ENCODE assay signal across 13 cellular contexts in the genomic region with DNA sequence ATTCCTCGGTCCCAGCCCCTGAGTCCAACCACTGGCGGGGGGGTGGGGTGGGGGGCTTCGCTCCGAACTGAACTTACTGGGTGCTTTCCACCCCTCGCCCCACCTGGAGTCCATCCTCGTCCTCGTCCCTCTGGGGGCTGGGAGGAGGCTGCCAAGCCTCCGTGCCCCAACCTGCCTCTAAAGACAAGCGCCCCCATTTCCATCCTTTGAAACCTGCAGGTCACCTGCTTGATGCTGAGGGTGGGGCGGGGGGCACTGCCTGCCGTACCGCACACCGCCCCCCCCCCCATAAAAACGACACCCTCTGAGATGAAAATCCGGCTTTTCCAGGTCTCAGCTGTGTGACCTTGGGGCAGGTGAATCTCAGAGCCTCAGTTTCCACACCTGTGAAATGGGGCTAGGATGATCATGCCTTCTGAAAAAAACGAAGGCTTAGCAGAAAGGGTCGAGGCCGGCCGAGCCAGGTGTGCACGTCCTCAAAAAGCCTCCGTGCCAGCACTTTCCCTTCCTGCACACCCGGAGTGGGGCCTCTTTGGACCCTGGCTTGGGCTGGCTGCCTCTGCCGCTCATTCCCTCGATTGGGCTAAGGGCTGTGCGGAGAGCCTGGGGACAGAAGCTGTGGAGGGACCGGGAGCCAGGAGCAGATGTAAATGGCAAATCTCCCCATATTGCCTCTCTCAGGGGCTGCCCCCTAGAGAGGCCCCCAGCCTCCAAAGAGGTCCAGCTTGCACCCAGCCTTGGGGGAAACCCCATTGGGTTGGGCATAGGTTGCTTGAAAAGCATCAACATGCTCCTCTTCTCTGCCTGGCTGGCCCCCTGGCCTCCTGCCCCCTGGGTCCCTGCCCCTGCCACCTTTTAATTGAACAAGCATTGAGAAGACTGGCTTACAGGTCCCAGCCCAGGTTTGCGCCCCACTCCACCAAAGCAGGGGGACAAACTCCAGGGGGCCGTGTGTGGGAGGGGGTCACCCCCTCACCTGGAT. TPM values are rescaled to one million over a fixed set of nuclear protein-coding genes. Genes with fewer than 3 reads are reported as not detected.
A peak's percentile ranks its signal among the peaks of the same experiment; 100 is the strongest.
DNase-seq lines count a peak whose midpoint lies in the region; ATAC-seq and TF ChIP-seq lines count a peak whose summit lies in the region.
"Had no signal": no experiment of that assay in that cellular context is flagged by ENCODE, and none has a peak within 500 bp of the region (broad histone marks: within the 10 kb centered on the region; RNA-seq: fewer than 3 reads in every experiment).

No MANE protein-coding gene starts in this region.

- H3K27ac Mint-ChIP-seq in progenitor cell of endocrine pancreas: peak overlapping the region; percentile 37

- H3K4me2 ChIP-seq in PC-3 (ENCODE audit: low read length): no peak overlapping the region

- H3K27ac ChIP-seq in WERI-Rb-1 (peak overlapping the region; percentile 94), PC-3 (ENCODE audit: low read length) (no peak overlapping the region)
- H3K27ac ChIP-seq: HL-60 had no signal

- CTCF ChIA-PET in PC-3 (lab: Charles Lee): no interaction called here

- no peaks in the 10 kb centered on the region for H3F3A ChIP-seq in PC-3 (ENCODE audit: low read length, unreplicated experiment)

- peak overlapping the region; percentile 64 for H3K4me3 ChIP-seq in WERI-Rb-1 (ENCODE audit: low read depth, low read length)
- H3K4me3 ChIP-seq in iPS-11a (ENCODE audit: low read depth, low read length): peak overlapping the region; percentile 41
- no peak overlapping the region for H3K4me3 ChIP-seq in PC-3 (ENCODE audit: low read length)

- peak overlapping the region; percentile 64 for H3K4me3 Mint-ChIP-seq in progenitor cell of endocrine pancreas (ENCODE audit: low read depth)

- H3K9me3 Mint-ChIP-seq in progenitor cell of endocrine pancreas (ENCODE audit: low read depth): no peaks in the 10 kb centered on the region

- no peak for DNase-seq in WERI-Rb-1
- peak; percentile 8 for DNase-seq in progenitor cell of endocrine pancreas (ENCODE audit: low spot score, unreplicated experiment)
- DNase-seq in PC-3: no peak
- no peak for DNase-seq in GOT3 (lab: John Stamatoyannopoulos, UW)
- DNase-seq in GM10266 (ENCODE audit: extremely low spot score): no peak
- DNase-seq: hippocampal formation; NCI-H187 treated with DMSO at 0.1 percent for 48 hours; SHP77; stimulated activated CD8-positive, alpha-beta memory T cell treated with anti-CD3 and anti-CD28 coated beads, Interleukin-4, amount 100 ng/mL, for 48 hours had no signal

- H2AFZ ChIP-seq in PC-3 (ENCODE audit: low read length): no peak overlapping the region

- no peaks in the 10 kb centered on the region for H3K27me3 ChIP-seq in WERI-Rb-1 (ENCODE audit: insufficient read depth, low read depth, severe bottlenecking)
- H3K27me3 ChIP-seq in PC-3 (ENCODE audit: low read length): peaks cover 66% of the 10 kb centered on the region

- H3K9me2 ChIP-seq in PC-3 (replicated peaks; ENCODE audit: low read length): no peaks in the 10 kb centered on the region

- H3K36me3 Mint-ChIP-seq in progenitor cell of endocrine pancreas (ENCODE audit: insufficient read depth): no peaks in the 10 kb centered on the region

- ATAC-seq in PC-3: no peak
- no peak for ATAC-seq in HG02973 (IDR thresholded peaks at IDR 0.05; ENCODE audit: unreplicated experiment)

- H3K79me2 ChIP-seq in PC-3 (ENCODE audit: low read length): no peaks in the 10 kb centered on the region

- no peaks in the 10 kb centered on the region for H3K36me3 ChIP-seq in ES-I3 (ENCODE audit: insufficient read depth, low read length)
- H3K36me3 ChIP-seq in WERI-Rb-1: peaks cover 13% of the 10 kb centered on the region
- no peaks in the 10 kb centered on the region for H3K36me3 ChIP-seq in PC-3 (ENCODE audit: low read depth, low read length)

- H3K4me1 Mint-ChIP-seq in progenitor cell of endocrine pancreas (ENCODE audit: low read depth): peaks cover 4% of the 10 kb centered on the region

- H3K9ac ChIP-seq in ES-I3 (ENCODE audit: low read depth, low read length): peak overlapping the region; percentile 71; the same call in 1 of the 2 replicates
- no peak overlapping the region for H3K9ac ChIP-seq in PC-3 (ENCODE audit: low read length)

- H3K9me3 ChIP-seq in ES-I3 (ENCODE audit: control insufficient read depth, insufficient read depth, low read length) (no peaks in the 10 kb centered on the region), WERI-Rb-1 (ENCODE audit: severe bottlenecking) (no peaks in the 10 kb centered on the region), PC-3 (ENCODE audit: low read length) (no peaks in the 10 kb centered on the region)

- peaks cover 13% of the 10 kb centered on the region for H3K27me3 Mint-ChIP-seq in progenitor cell of endocrine pancreas

- intact Hi-C loops in PC-3 (cut with micrococcal nuclease): no loop called here

- TF ChIP-seq CTCF in WERI-Rb-1 (IDR thresholded peaks at IDR 0.05; ENCODE audit: low read depth, low read length): no peak
- TF ChIP-seq CTCF in progenitor cell of endocrine pancreas (IDR thresholded peaks at IDR 0.05; ENCODE audit: unreplicated experiment): no peak
- TF ChIP-seq CTCF in PC-3 (conservative IDR thresholded peaks at IDR 0.05; ENCODE audit: low read depth, low read length): no peak
- no peak for TF ChIP-seq CTCF in GM10266 (IDR thresholded peaks at IDR 0.05; ENCODE audit: control insufficient read depth, insufficient read depth, low read depth, missing control alignments)

- H3K4me1 ChIP-seq in ES-I3 (ENCODE audit: insufficient read depth, low read length) (peaks cover 6% of the 10 kb centered on the region; the same call in 1 of the 2 replicates), PC-3 (ENCODE audit: insufficient read depth, low read length) (0 out of 2 replicates have a peak, but pooled peaks cover 5% of the 10 kb centered on the region)

- H4K20me1 ChIP-seq in PC-3 (ENCODE audit: low read length): no peaks in the 10 kb centered on the region

- BruUV-seq in PC-3 (replicated peaks; lab: Mats Ljungman, UMichigan): no TSS peak

- POLR2A ChIA-PET in PC-3 (lab: Charles Lee; ENCODE audit: unreplicated experiment): no interaction called here

RNA-seq across cellular contexts. Expression of a gene that starts 1.1 kb away (rescaled TPM):
- total RNA-seq in progenitor cell of endocrine pancreas: 12.3 and 12.9 TPM in 2 replicates
- total RNA-seq in PC-3 (2014; rRNA removed): 0.69 and 0.75 TPM in 2 replicates
